ENCODE assay signal across 8 cellular contexts in genomic region chr5:55146543-55147151, GRCh38.
DNase-seq lines count a peak whose midpoint lies in the region; ATAC-seq lines count a peak whose summit lies in the region.

No MANE protein-coding gene starts in this region.

- DNase-seq in AG08395 (ENCODE audit: low spot score): peak; percentile 81
- DNase-seq in NCI-H510A (lab: John Stamatoyannopoulos, UW): peak; percentile 30
- peak; percentile 68 for DNase-seq in activated CD4-positive, CD25-positive, alpha-beta regulatory T cell treated with anti-CD3 and anti-CD28 coated beads, Interleukin-2, amount 50 U/mL, for 16 hours (ENCODE audit: low read depth, low spot score)
- peak; percentile 76 for DNase-seq in central memory CD4-positive, alpha-beta T cell
- DNase-seq in kidney tubule cell (ENCODE audit: low spot score): peak; percentile 85
- DNase-seq in stimulated activated CD4-positive, alpha-beta T cell treated with anti-CD3 and anti-CD28 coated beads, Interleukin-2, amount 100 ng/mL, for 4 hours (ENCODE audit: low read depth): peak; percentile 76

- ATAC-seq in GM18907 (IDR thresholded peaks at IDR 0.05; ENCODE audit: unreplicated experiment) (peak; percentile 88), HG03432 (IDR thresholded peaks at IDR 0.05; ENCODE audit: unreplicated experiment) (peak; percentile 87)

Comparison
In these comparisons a context has a peak if more than half of its experiments do, and no peak if none do; other contexts are left out.
1. Peak in every context shown above with its lines: DNase-seq and ATAC-seq.
2. DNase-seq: peak in every context shown above with its lines; median percentile 85 in kidney tubule cell; 81 in AG08395; 76 in central memory CD4-positive, alpha-beta T cell; 76 in stimulated activated CD4-positive, alpha-beta T cell treated with anti-CD3 and anti-CD28 coated beads, Interleukin-2, amount 100 ng/mL, for 4 hours; 68 in activated CD4-positive, CD25-positive, alpha-beta regulatory T cell treated with anti-CD3 and anti-CD28 coated beads, Interleukin-2, amount 50 U/mL, for 16 hours; 30 in NCI-H510A.